In the genomic region with DNA sequence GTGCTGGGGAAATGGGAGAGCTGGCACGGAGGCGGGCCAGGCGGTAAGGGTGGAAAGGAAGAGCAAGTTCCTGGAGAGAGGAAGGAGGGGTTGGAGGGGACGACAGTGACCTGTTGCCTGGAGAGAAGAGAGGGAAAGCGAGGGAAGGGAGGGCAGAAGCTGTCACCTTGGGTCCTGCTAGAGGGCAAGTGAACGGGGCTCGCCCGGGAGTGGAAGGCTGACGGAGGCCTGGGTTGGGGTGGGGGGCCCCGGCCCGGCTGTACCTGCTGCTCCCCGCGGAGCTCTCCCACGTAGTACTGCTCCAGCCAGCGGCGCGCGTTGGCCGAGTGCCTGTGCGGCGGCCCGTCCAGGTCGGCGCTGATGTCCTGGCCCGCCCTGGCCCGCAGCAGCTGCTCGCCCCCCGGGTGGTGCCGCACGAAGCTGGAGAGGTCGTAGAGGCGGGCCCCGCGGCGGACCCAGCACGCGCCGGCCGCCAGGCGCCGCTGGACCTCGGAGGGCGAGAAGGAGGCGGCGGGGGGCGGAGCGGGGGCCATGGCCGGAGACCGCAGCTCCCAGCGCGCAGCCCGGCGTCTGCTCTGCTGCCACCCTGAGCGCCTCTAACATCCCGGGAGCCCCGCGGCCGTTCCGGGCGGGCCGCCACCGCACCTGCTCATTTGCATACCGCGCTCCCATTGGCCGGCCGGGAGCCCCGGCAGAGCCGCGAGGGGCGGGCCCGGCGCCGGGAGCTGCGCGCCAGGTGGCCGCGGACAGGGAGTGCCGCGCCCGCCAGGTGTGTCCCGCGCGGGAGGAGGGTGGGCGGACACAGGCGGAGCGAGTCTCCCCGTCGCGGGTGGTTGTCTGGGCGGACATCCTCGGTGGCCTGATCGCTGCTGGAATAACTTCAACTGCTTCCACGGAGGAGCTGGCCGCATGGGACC, we compare ENCODE assay signal across 8 cellular contexts. TPM values are rescaled to one million over a fixed set of nuclear protein-coding genes. Genes with fewer than 3 reads are reported as not detected.
A peak's percentile ranks its signal among the peaks of the same experiment; 100 is the strongest.
DNase-seq lines count a peak whose midpoint lies in the region; ATAC-seq, FAIRE-seq and TF ChIP-seq lines count a peak whose summit lies in the region.

A gene with protein sequence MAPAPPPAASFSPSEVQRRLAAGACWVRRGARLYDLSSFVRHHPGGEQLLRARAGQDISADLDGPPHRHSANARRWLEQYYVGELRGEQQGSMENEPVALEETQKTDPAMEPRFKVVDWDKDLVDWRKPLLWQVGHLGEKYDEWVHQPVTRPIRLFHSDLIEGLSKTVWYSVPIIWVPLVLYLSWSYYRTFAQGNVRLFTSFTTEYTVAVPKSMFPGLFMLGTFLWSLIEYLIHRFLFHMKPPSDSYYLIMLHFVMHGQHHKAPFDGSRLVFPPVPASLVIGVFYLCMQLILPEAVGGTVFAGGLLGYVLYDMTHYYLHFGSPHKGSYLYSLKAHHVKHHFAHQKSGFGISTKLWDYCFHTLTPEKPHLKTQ (minus strand): TSS at position 598 of the 917 bp plus-strand sequence. CDS start 65 bp downstream, at position 533.

- H3K4me3 ChIP-seq in Jurkat, Clone E6-1 (ENCODE audit: low read length), result peak within 1 kb of the TSS; percentile 33
- H3K4me3 ChIP-seq in thoracic aorta, result peak within 1 kb of the TSS; percentile 68

- peak; percentile 85 for ATAC-seq in GM21717 (IDR thresholded peaks at IDR 0.05; ENCODE audit: unreplicated experiment)
- no peak for ATAC-seq in thoracic aorta (ENCODE audit: insufficient number of reproducible peaks, low FRiP score, low read depth)

- H3K27me3 ChIP-seq in thoracic aorta (replicated peaks; ENCODE audit: insufficient read depth), result no peaks in the 10 kb centered on the region

- DNase-seq in DMS79 treated with DMSO at 0.1 percent for 48 hours (lab: John Stamatoyannopoulos, UW) (peak; percentile 50), RCC 7860 (ENCODE audit: low spot score) (peak; percentile 31), globus pallidus (ENCODE audit: low spot score) (peak; percentile 92), occipital lobe (lab: John Stamatoyannopoulos, UW) (peak; percentile 80), thoracic aorta (ENCODE audit: low spot score) (no peak)
- peak; percentile 49 for DNase-seq in Jurkat, Clone E6-1 (ENCODE audit: low read depth, low spot score)
- peak; percentile 54 for DNase-seq in activated effector memory CD4-positive, alpha-beta T cell treated with Interleukin-2 at 50 U/mL for 16 hours

- H3K4me1 ChIP-seq in thoracic aorta (ENCODE audit: control insufficient read depth in 1 of 2, low read depth in 2 of 2), result peaks cover 12 to 15% of the 10 kb centered on the region in 2 donors

- H3K9me3 ChIP-seq in thoracic aorta, result no peaks in the 10 kb centered on the region

- no peak for TF ChIP-seq CTCF in thoracic aorta (IDR thresholded peaks at IDR 0.05)

- no peak within 1 kb of the TSS for H3K27ac ChIP-seq in thoracic aorta

- H3K36me3 ChIP-seq in thoracic aorta, result no peaks in the 10 kb centered on the region

- no peak for FAIRE-seq in RCC 7860 (lab: Jason Lieb, UNC)

RNA-seq across cellular contexts. Expression of the gene that starts here (rescaled TPM):
- polyA plus RNA-seq in Jurkat, Clone E6-1 (2012; ENCODE audit: insufficient read depth, insufficient read length), result 0.50 TPM
- total RNA-seq in occipital lobe (0.16 TPM), thoracic aorta (under 1 TPM in 1 of 2 donors, not detected in 1; 0.49 TPM)

Comparison
In these comparisons a context has a peak if more than half of its experiments do, and no peak if none do; other contexts are left out.
1. Peak in DNase-seq in occipital lobe; RNA of the gene not detected or under 1 TPM.